12 cellular contexts compared by ENCODE assay signal in the genomic region with DNA sequence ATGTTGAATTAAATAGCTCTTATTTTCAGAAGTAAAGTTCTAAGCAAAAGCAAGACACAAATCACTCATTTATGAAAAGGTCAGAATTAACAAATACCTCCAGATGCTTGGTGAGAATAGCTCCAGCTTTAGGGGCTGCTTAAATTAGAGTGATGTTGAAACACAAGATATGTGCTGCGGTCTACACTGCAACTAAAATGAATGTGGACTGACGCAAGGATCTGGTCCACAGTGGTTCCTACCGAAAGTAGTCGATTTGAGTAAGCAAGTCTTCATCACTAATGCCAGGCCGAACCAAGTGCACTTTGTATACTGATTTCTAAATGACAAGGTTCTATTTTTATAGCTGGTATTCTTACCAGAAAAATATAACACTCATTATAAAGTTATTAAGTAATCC.
DNase-seq lines count a peak whose midpoint lies in the region; ATAC-seq and TF ChIP-seq lines count a peak whose summit lies in the region.
"Had no signal": no experiment of that assay in that cellular context is flagged by ENCODE, and none has a peak within 500 bp of the region (broad histone marks: within the 10 kb centered on the region; RNA-seq: fewer than 3 reads in every experiment).

No MANE protein-coding gene starts in this region.

- no TSS peak for BruUV-seq in IMR-90 (replicated peaks; lab: Mats Ljungman, UMichigan)

- peak overlapping the region; percentile 0 for H3K4me3 Mint-ChIP-seq in activated CD8-positive, alpha-beta memory T cell treated with anti-CD3 and anti-CD28 coated beads, Interleukin-2, amount 10 ng/mL, durations not matched to agents 7 days and 5 days
- no peak overlapping the region for H3K4me3 Mint-ChIP-seq in osteocyte (ENCODE audit: unreplicated experiment)

- WGBS in IMR-90 (ENCODE audit: extremely low coverage in 2 of 2, insufficient read length in 1 of 2), 2 experiments = no CpG with 5 or more reads among the region's 5 CpGs

- peak overlapping the region; percentile 82 for H2BK20ac ChIP-seq in IMR-90 (ENCODE audit: low read depth, low read length)

- H3K9me1 ChIP-seq in IMR-90 (ENCODE audit: insufficient read depth, low read length) = peaks cover 5% of the 10 kb centered on the region

- TF ChIP-seq CTCF in IMR-90 (conservative IDR thresholded peaks at IDR 0.05; ENCODE audit: low read depth, low read length) = no peak
- TF ChIP-seq CTCF in osteocyte (IDR thresholded peaks at IDR 0.05) = no peak
- TF ChIP-seq CTCF in foreskin fibroblast (IDR thresholded peaks at IDR 0.05; ENCODE audit: low read depth, low read length) = no peak

- peak overlapping the region in 1 of 2 experiments; percentile 59; a peak in 1 of 4 replicates for H4K8ac ChIP-seq in IMR-90 (ENCODE audit: low read depth in 2 of 2, low read length in 2 of 2)

- no peak overlapping the region for H3K27ac ChIP-seq in IMR-90 (ENCODE audit: insufficient read depth, low read length)
- H3K27ac ChIP-seq: vagina had no signal

- H2BK15ac ChIP-seq in IMR-90 (ENCODE audit: low read depth, low read length) = peak overlapping the region; percentile 82; the same call in 1 of the 3 replicates

- peak overlapping the region; percentile 44; the same call in 1 of the 2 replicates for H4K5ac ChIP-seq in IMR-90 (ENCODE audit: low read depth, low read length)

- CTCF ChIA-PET in activated CD8-positive, alpha-beta memory T cell treated with anti-CD3 and anti-CD28 coated beads, Interleukin-2, amount 10 ng/mL, durations not matched to agents 7 days and 5 days (lab: Charles Lee) = interaction anchor here (0.6 to 5.2 kb wide), 11 partner anchors 10 to 118 kb away, joined by 3 to 27 read pairs (median 4); no protein-coding TSS in a partner anchor
- CTCF ChIA-PET in IMR-90 (lab: Yijun Ruan, JAX) = interaction anchor here (1.5 kb wide), 2 partner anchors 9 to 19 kb away, joined by 4 to 5 read pairs; no protein-coding TSS in a partner anchor

- no peak overlapping the region for H3K9ac ChIP-seq in IMR-90 (ENCODE audit: low read depth, low read length)

- H3K27me3 ChIP-seq in IMR-90 (ENCODE audit: control insufficient read depth, insufficient read depth, low read length) = no peaks in the 10 kb centered on the region
- H3K27me3 ChIP-seq: vagina had no signal

- H2BK5ac ChIP-seq in IMR-90 (ENCODE audit: low read depth, low read length, poor library complexity, severe bottlenecking) = peak overlapping the region; percentile 76

- H2AFZ ChIP-seq in IMR-90 (replicated peaks; ENCODE audit: low read length, poor library complexity) = no peak overlapping the region

- peaks cover 33% of the 10 kb centered on the region for H3K36me3 Mint-ChIP-seq in activated CD8-positive, alpha-beta memory T cell treated with anti-CD3 and anti-CD28 coated beads, Interleukin-2, amount 10 ng/mL, durations not matched to agents 7 days and 5 days
- peaks cover 9% of the 10 kb centered on the region for H3K36me3 Mint-ChIP-seq in osteocyte (ENCODE audit: unreplicated experiment)

- H4K91ac ChIP-seq in IMR-90 (ENCODE audit: insufficient read depth, low read depth, low read length) = peak overlapping the region; percentile 61; the same call in 1 of the 2 replicates

- dilution Hi-C loops in IMR-90 (cut with HindIII; ENCODE audit: low sequenced_read_pairs, unreplicated experiment) = no loop called here

- no peaks in the 10 kb centered on the region for H3K9me3 ChIP-seq in IMR-90 (ENCODE audit: control insufficient read depth, insufficient read depth, low read length)
- H3K9me3 ChIP-seq: vagina had no signal

- H3K56ac ChIP-seq in IMR-90 (ENCODE audit: extremely low read depth, insufficient read depth, low read length) = no peak overlapping the region; the same call in 1 of the 2 replicates

- no peaks in the 10 kb centered on the region for H4K20me1 ChIP-seq in IMR-90 (ENCODE audit: insufficient read depth, low read length)

- H3K4me3 ChIP-seq in IMR-90 (ENCODE audit: insufficient read depth, low read depth, low read length) (no peak overlapping the region), foreskin fibroblast (ENCODE audit: low read depth in 1 of 2, low read length in 2 of 2) (no peak overlapping the region)
- H3K4me3 ChIP-seq: vagina had no signal

- H3K27me3 Mint-ChIP-seq in activated CD8-positive, alpha-beta memory T cell treated with anti-CD3 and anti-CD28 coated beads, Interleukin-2, amount 10 ng/mL, durations not matched to agents 7 days and 5 days = no peaks in the 10 kb centered on the region
- H3K27me3 Mint-ChIP-seq in osteocyte (ENCODE audit: unreplicated experiment) = no peaks in the 10 kb centered on the region

- H3K14ac ChIP-seq in IMR-90 (replicated peaks; ENCODE audit: low read depth, low read length) = peak overlapping the region; percentile 56

- H2AK5ac ChIP-seq in IMR-90 (ENCODE audit: low read depth, low read length) = peak overlapping the region; percentile 57; the same call in 1 of the 2 replicates

- peak overlapping the region; percentile 64 for H2BK120ac ChIP-seq in IMR-90 (ENCODE audit: low read depth, low read length)

- H3K23ac ChIP-seq in IMR-90 (ENCODE audit: low read depth, low read length) = peak overlapping the region; percentile 30; the same call in 1 of the 2 replicates

- peaks cover 56% of the 10 kb centered on the region for H3K4me1 Mint-ChIP-seq in activated CD8-positive, alpha-beta memory T cell treated with anti-CD3 and anti-CD28 coated beads, Interleukin-2, amount 10 ng/mL, durations not matched to agents 7 days and 5 days
- H3K4me1 Mint-ChIP-seq in osteocyte (ENCODE audit: unreplicated experiment) = peaks cover 16% of the 10 kb centered on the region

- in situ Hi-C loops in IMR-90 (cut with MboI; ENCODE audit: low sequenced_read_pairs) = no loop called here

- H3K4me1 ChIP-seq in IMR-90 (ENCODE audit: control insufficient read depth, insufficient read depth, low read length) = peaks cover 9% of the 10 kb centered on the region
- H3K4me1 ChIP-seq: vagina had no signal

- DNase-seq in activated CD8-positive, alpha-beta memory T cell treated with anti-CD3 and anti-CD28 coated beads, Interleukin-2, amount 10 ng/mL, durations not matched to agents 7 days and 5 days = peak; percentile 82
- DNase-seq in activated CD8-positive, alpha-beta memory T cell treated with anti-CD3 and anti-CD28 coated beads for 24 hours = no peak
- DNase-seq in IMR-90 (no peak), osteocyte (ENCODE audit: extremely low spot score, unreplicated experiment) (no peak), posterior vena cava (ENCODE audit: low spot score) (no peak), ecto neural progenitor cell (ENCODE audit: low spot score) (no peak), foreskin fibroblast (no peak)
- DNase-seq: activated CD4-positive, alpha-beta T cell treated with anti-CD3 and anti-CD28 coated beads, Interleukin-2, amount 50 U/mL, for 1 hour; kidney; NCI-H510A treated with DMSO at 0.1 percent for 48 hours had no signal

- ATAC-seq in activated CD8-positive, alpha-beta memory T cell treated with anti-CD3 and anti-CD28 coated beads, Interleukin-2, amount 10 ng/mL, durations not matched to agents 7 days and 5 days = peak; percentile 74
- ATAC-seq in HG02623 (IDR thresholded peaks at IDR 0.05; ENCODE audit: unreplicated experiment) (peak; percentile 77), IMR-90 (ENCODE audit: low read depth) (no peak)

- H3K9me3 Mint-ChIP-seq in activated CD8-positive, alpha-beta memory T cell treated with anti-CD3 and anti-CD28 coated beads, Interleukin-2, amount 10 ng/mL, durations not matched to agents 7 days and 5 days (ENCODE audit: low read depth) = no peaks in the 10 kb centered on the region
- H3K9me3 Mint-ChIP-seq in osteocyte (ENCODE audit: unreplicated experiment) = no peaks in the 10 kb centered on the region

- peak overlapping the region; percentile 67 for H3K27ac Mint-ChIP-seq in activated CD8-positive, alpha-beta memory T cell treated with anti-CD3 and anti-CD28 coated beads, Interleukin-2, amount 10 ng/mL, durations not matched to agents 7 days and 5 days
- H3K27ac Mint-ChIP-seq in osteocyte (ENCODE audit: unreplicated experiment) = peak overlapping the region; percentile 56

- 0 out of 2 replicates have a peak overlapping the region, but pooled peaks have one; percentile 39 for H3K4me2 ChIP-seq in IMR-90 (ENCODE audit: low read depth, low read length)

- TF ChIP-seq RAD21 in IMR-90 (IDR thresholded peaks at IDR 0.05; ENCODE audit: low read length) = no peak

- H3K18ac ChIP-seq in IMR-90 (ENCODE audit: low read depth, low read length) = peak overlapping the region; percentile 83; the same call in 1 of the 2 replicates

- POLR2A ChIA-PET in IMR-90 (lab: Charles Lee; ENCODE audit: unreplicated experiment) = no interaction called here

- no peak overlapping the region for H2AK9ac ChIP-seq in IMR-90 (replicated peaks; ENCODE audit: low read depth, low read length, poor library complexity)

- no peak for TF ChIP-seq POLR2A in IMR-90 (IDR thresholded peaks at IDR 0.05; ENCODE audit: low read depth, low read length)

- H3K4ac ChIP-seq in IMR-90 (ENCODE audit: low read depth, low read length) = peak overlapping the region; percentile 84

- intact Hi-C loops in IMR-90 (cut with micrococcal nuclease) (no loop called here), posterior vena cava (cut with DNase I) (no loop called here)

- peaks cover 3% of the 10 kb centered on the region for H3K36me3 ChIP-seq in IMR-90 (ENCODE audit: control insufficient read depth, insufficient read depth, low read length)
- H3K36me3 ChIP-seq: vagina had no signal

- H3K79me1 ChIP-seq in IMR-90 (ENCODE audit: low read depth in 1 of 2, low read length in 2 of 2) = peaks cover 0 to 8% of the 10 kb centered on the region in 2 experiments; a peak in 1 of 4 replicates

TF ChIP-seq in IMR-90, 13 proteins besides CTCF, POLR2A, EP300 and RAD21:
- TF ChIP-seq, protein P1, sequence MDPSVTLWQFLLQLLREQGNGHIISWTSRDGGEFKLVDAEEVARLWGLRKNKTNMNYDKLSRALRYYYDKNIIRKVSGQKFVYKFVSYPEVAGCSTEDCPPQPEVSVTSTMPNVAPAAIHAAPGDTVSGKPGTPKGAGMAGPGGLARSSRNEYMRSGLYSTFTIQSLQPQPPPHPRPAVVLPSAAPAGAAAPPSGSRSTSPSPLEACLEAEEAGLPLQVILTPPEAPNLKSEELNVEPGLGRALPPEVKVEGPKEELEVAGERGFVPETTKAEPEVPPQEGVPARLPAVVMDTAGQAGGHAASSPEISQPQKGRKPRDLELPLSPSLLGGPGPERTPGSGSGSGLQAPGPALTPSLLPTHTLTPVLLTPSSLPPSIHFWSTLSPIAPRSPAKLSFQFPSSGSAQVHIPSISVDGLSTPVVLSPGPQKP (IDR thresholded peaks at IDR 0.05; ENCODE audit: borderline replicate concordance, low read depth, low read length) = no peak
- TF ChIP-seq NFE2L2 (IDR thresholded peaks at IDR 0.05; ENCODE audit: low read depth, low read length) (no peak), MAZ (IDR thresholded peaks at IDR 0.05; ENCODE audit: borderline replicate concordance, low read depth, low read length) (no peak)
